ENCODE assay signal across 8 cellular contexts in the genomic region with DNA sequence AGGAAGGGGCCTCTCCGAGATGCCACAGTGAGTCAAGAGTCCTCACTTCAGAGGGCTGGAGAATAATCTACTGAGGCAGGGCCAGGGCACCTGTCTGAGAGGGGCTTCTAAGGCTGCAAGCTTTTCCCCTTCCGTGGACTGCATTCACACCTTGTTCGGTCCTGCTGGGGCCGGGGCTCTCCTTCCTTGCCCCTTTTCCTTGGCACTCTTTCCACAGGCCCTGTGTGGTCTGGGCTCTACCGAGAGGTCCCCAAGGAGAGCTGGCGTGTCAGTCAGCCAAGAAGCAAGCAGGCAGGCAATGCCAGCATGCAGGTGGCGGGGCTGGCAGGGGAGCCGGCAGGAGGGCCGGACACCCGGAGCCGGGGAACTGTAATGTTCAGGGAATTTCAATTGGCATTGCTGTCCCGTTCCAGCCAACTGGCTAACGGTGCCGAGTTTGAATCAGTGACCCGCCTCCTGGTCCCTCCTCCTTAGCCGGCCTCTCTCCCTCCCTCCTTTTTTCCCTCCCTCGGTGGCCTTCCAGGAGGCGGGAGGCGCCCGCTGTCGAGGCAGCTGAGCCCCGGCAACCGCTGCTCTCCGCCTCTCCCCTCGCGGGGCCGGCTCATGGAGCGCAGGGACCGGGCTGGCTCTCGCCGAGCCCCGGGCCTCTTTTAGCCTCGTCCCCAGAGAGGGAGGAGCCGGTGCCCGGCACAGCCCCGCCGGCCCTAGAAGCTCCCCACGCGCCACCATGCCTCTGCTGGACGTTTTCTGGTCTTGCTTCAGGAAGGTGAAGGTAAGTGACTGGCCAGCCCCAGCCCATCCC. TPM values are rescaled to one million over a fixed set of nuclear protein-coding genes. Genes with fewer than 3 reads are reported as not detected.
DNase-seq lines count a peak whose midpoint lies in the region; ATAC-seq and TF ChIP-seq lines count a peak whose summit lies in the region.

A gene with protein sequence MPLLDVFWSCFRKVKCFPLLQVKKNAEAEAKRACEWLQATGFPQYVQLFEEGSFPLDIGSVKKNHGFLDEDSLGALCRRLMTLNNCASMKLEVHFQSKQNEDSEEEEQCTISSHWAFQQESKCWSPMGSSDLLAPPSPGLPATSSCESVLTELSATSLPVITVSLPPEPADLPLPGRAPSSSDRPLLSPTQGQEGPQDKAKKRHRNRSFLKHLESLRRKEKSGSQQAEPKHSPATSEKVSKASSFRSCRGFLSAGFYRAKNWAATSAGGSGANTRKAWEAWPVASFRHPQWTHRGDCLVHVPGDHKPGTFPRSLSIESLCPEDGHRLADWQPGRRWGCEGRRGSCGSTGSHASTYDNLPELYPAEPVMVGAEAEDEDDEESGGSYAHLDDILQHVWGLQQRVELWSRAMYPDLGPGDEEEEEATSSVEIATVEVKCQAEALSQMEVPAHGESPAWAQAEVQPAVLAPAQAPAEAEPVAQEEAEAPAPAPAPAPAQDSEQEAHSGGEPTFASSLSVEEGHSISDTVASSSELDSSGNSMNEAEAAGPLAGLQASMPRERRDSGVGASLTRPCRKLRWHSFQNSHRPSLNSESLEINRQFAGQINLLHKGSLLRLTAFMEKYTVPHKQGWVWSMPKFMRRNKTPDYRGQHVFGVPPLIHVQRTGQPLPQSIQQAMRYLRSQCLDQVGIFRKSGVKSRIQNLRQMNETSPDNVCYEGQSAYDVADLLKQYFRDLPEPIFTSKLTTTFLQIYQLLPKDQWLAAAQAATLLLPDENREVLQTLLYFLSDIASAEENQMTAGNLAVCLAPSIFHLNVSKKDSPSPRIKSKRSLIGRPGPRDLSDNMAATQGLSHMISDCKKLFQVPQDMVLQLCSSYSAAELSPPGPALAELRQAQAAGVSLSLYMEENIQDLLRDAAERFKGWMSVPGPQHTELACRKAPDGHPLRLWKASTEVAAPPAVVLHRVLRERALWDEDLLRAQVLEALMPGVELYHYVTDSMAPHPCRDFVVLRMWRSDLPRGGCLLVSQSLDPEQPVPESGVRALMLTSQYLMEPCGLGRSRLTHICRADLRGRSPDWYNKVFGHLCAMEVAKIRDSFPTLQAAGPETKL (plus strand): TSS at position 511 of the 802 bp plus-strand sequence. CDS start 217 bp downstream, at position 728.

- TF ChIP-seq CTCF in A673 (conservative IDR thresholded peaks at IDR 0.05; ENCODE audit: low read depth, low read length) (no peak), epithelial cell of esophagus (IDR thresholded peaks at IDR 0.05; ENCODE audit: insufficient read depth, low read depth, low read length, missing control alignments) (no peak), mesothelial cell of epicardium (IDR thresholded peaks at IDR 0.05; ENCODE audit: unreplicated experiment) (no peak)

- no peaks in the 10 kb centered on the region for H3K9me3 ChIP-seq in A673 (ENCODE audit: low read depth, low read length, poor library complexity, severe bottlenecking)

- BruUV-seq in A673 (replicated peaks; lab: Mats Ljungman, UMichigan) = no TSS peak

- POLR2A ChIA-PET in A673 (lab: Charles Lee; ENCODE audit: low non-redundant PET) = no interaction called here
- POLR2A ChIA-PET in naive thymus-derived CD8-positive, alpha-beta T cell (lab: Charles Lee) = no interaction called here

- no peaks in the 10 kb centered on the region for H3K27me3 ChIP-seq in A673 (replicated peaks; ENCODE audit: insufficient read depth, low read depth, low read length, poor library complexity)

- DNase-seq in A673 (ENCODE audit: low spot score) = peak; percentile 9
- peak; percentile 89 for DNase-seq in M059J (ENCODE audit: low read depth)
- peak; percentile 13 for DNase-seq in epithelial cell of esophagus (ENCODE audit: low read depth)
- peak in 1 of 2 experiments; percentile 43 for DNase-seq in mesothelial cell of epicardium (ENCODE audit: low spot score in 2 of 2, unreplicated experiment in 2 of 2)
- DNase-seq in naive thymus-derived CD8-positive, alpha-beta T cell = no peak
- no peak for DNase-seq in activated T-cell treated with anti-CD3 and anti-CD28 coated beads, Interleukin-2, amount 50 U/mL, for 72 hours

- H3K4me1 Mint-ChIP-seq in mesothelial cell of epicardium = peaks cover 7% of the 10 kb centered on the region
- peaks cover 0 to 2% (median 0%) of the 10 kb centered on the region in 4 donors for H3K4me1 Mint-ChIP-seq in naive thymus-derived CD8-positive, alpha-beta T cell
- H3K4me1 Mint-ChIP-seq in activated T-cell treated with anti-CD3 and anti-CD28 coated beads, Interleukin-2, amount 50 U/mL, for 72 hours (ENCODE audit: low read depth) = no peaks in the 10 kb centered on the region

- H3K4me3 ChIP-seq in A673 (ENCODE audit: low read depth, low read length, poor library complexity, severe bottlenecking) = no peak within 1 kb of the TSS
- no peak within 1 kb of the TSS for H3K4me3 ChIP-seq in epithelial cell of esophagus (ENCODE audit: low read length)

- peak within 1 kb of the TSS; percentile 48 for H3K4me3 Mint-ChIP-seq in mesothelial cell of epicardium
- H3K4me3 Mint-ChIP-seq in naive thymus-derived CD8-positive, alpha-beta T cell = no peak within 1 kb of the TSS
- no peak within 1 kb of the TSS for H3K4me3 Mint-ChIP-seq in activated T-cell treated with anti-CD3 and anti-CD28 coated beads, Interleukin-2, amount 50 U/mL, for 72 hours

- ATAC-seq in GM18868 (IDR thresholded peaks at IDR 0.05; ENCODE audit: unreplicated experiment) (no peak), GM18502 (IDR thresholded peaks at IDR 0.05; ENCODE audit: poor library complexity, unreplicated experiment) (no peak)
- no peak for ATAC-seq in naive thymus-derived CD8-positive, alpha-beta T cell
- no peak for ATAC-seq in activated T-cell treated with anti-CD3 and anti-CD28 coated beads, Interleukin-2, amount 50 U/mL, for 72 hours (replicated peaks in 1 of 2)

- peaks cover 9% of the 10 kb centered on the region for H3K9me3 Mint-ChIP-seq in mesothelial cell of epicardium
- no peaks in the 10 kb centered on the region for H3K9me3 Mint-ChIP-seq in naive thymus-derived CD8-positive, alpha-beta T cell
- no peaks in the 10 kb centered on the region for H3K9me3 Mint-ChIP-seq in activated T-cell treated with anti-CD3 and anti-CD28 coated beads, Interleukin-2, amount 50 U/mL, for 72 hours

- CTCF ChIA-PET in A673 (lab: Charles Lee) = no interaction called here

- no peaks in the 10 kb centered on the region for H3K36me3 Mint-ChIP-seq in mesothelial cell of epicardium
- H3K36me3 Mint-ChIP-seq in naive thymus-derived CD8-positive, alpha-beta T cell = no peaks in the 10 kb centered on the region
- H3K36me3 Mint-ChIP-seq in activated T-cell treated with anti-CD3 and anti-CD28 coated beads, Interleukin-2, amount 50 U/mL, for 72 hours (ENCODE audit: insufficient read depth in 2 of 2) = no peaks in the 10 kb centered on the region

- intact Hi-C loops in A673 (cut with micrococcal nuclease; ENCODE audit: unreplicated experiment) = no loop called here

- H3K36me3 ChIP-seq in A673 (ENCODE audit: insufficient read depth, low read length, poor library complexity, severe bottlenecking) = no peaks in the 10 kb centered on the region

- H3K27me3 Mint-ChIP-seq in mesothelial cell of epicardium (ENCODE audit: low read depth) = no peaks in the 10 kb centered on the region
- H3K27me3 Mint-ChIP-seq in naive thymus-derived CD8-positive, alpha-beta T cell = peaks cover 2 to 18% (median 10%) of the 10 kb centered on the region in 5 donors
- H3K27me3 Mint-ChIP-seq in activated T-cell treated with anti-CD3 and anti-CD28 coated beads, Interleukin-2, amount 50 U/mL, for 72 hours (ENCODE audit: low read depth) = peaks cover 37% of the 10 kb centered on the region

- no peak within 1 kb of the TSS for H3K27ac Mint-ChIP-seq in mesothelial cell of epicardium
- H3K27ac Mint-ChIP-seq in naive thymus-derived CD8-positive, alpha-beta T cell = no peak within 1 kb of the TSS
- H3K27ac Mint-ChIP-seq in activated T-cell treated with anti-CD3 and anti-CD28 coated beads, Interleukin-2, amount 50 U/mL, for 72 hours = no peak within 1 kb of the TSS

- no peak within 1 kb of the TSS for H3K27ac ChIP-seq in A673 (ENCODE audit: low read depth, low read length, poor library complexity, severe bottlenecking)

- no peaks in the 10 kb centered on the region for H3K4me1 ChIP-seq in A673 (ENCODE audit: insufficient read depth, low read length, poor library complexity, severe bottlenecking)

RNA-seq across cellular contexts. Expression of the gene that starts here (rescaled TPM):
- 0.11 and 0.26 TPM in 2 replicates for total RNA-seq in A673 (2021)
- total RNA-seq in M059J (2014; rRNA removed; shearing (Covaris generic)) = 9.5 and 14.4 TPM in 2 replicates
- 6.3 to 7.1 TPM (median 6.4 TPM) in 3 replicates for total RNA-seq in mesothelial cell of epicardium
- total RNA-seq in naive thymus-derived CD8-positive, alpha-beta T cell = under 1 TPM; 0.14 to 0.31 TPM
- polyA plus RNA-seq in naive thymus-derived CD8-positive, alpha-beta T cell = not detected
- 1 to 10 TPM; 1.1 to 1.3 TPM for total RNA-seq in activated T-cell treated with anti-CD3 and anti-CD28 coated beads, Interleukin-2, amount 50 U/mL, for 72 hours

Comparison
In these comparisons a context has a peak if more than half of its experiments do, and no peak if none do; other contexts are left out.
1. Peak in DNase-seq in A673; RNA of the gene not detected or under 1 TPM.
2. DNase-seq: peak in M059J (single experiment) and epithelial cell of esophagus (single experiment); none in naive thymus-derived CD8-positive, alpha-beta T cell (0 of 10) and activated T-cell treated with anti-CD3 and anti-CD28 coated beads, Interleukin-2, amount 50 U/mL, for 72 hours (0 of 2).